In the genomic region with DNA sequence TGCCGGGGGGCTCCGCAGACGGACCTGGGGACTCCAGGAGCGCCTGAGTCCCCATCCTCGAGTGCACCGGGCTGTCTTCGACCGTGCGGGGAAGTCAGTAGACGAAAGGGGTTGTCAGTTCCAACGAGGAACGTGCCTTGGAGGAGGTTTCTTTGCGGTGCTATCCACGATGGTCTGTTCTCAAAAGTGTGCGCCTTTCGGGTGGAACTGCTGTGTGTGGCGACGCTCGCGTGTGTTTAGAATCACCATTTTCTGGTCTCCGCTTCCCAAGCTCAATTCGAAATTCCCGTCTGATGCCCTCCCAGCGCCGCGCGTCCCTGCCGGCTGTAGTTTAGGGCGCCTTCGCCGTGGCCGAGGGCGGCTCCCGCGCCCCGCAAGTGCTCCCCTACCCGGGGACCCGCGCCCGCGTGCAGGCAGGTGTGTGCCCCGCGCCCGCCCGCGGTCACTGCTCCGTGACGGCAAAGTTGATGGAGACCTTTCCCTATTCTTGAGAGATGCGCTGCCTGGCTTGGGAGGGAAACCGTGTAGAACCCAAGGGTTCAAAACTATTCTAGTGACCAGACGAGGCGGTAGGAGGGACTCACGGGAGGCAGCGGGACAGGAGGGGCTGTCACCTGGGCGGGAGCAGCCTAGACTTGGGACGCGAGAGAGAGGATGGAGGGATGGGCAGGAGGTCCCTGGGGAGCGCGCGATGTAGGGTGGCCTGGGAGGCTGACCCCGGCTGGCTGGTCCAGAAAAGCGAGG, we compare ENCODE assay signal across 8 cellular contexts. TPM values are rescaled to one million over a fixed set of nuclear protein-coding genes. Genes with fewer than 3 reads are reported as not detected.
DNase-seq lines count a peak whose midpoint lies in the region; ATAC-seq and TF ChIP-seq lines count a peak whose summit lies in the region.

No MANE protein-coding gene starts in this region.

- DNase-seq in NCI-H748 (lab: John Stamatoyannopoulos, UW; ENCODE audit: unreplicated experiment) (peak; percentile 75), NCI-H748 treated with DMSO at 0.1 percent for 48 hours (lab: John Stamatoyannopoulos, UW) (no peak), WTC11 (ENCODE audit: low spot score) (peak; percentile 21), left cardiac atrium (no peak), sciatic nerve (ENCODE audit: low spot score) (no peak), NAMALWA (ENCODE audit: low spot score) (no peak), SIG-M5 (lab: John Stamatoyannopoulos, UW) (no peak), NOMO-1 treated with dmso at 0.1 percent for 144 hours (lab: John Stamatoyannopoulos, UW; ENCODE audit: unreplicated experiment) (no peak)

- POLR2A ChIA-PET in WTC11 (lab: Charles Lee), result no interaction called here

- H3K4me3 Mint-ChIP-seq in WTC11, result peak overlapping the region; percentile 70

- peaks cover 43% of the 10 kb centered on the region for H3K4me1 Mint-ChIP-seq in WTC11

- intact Hi-C loops in left cardiac atrium (cut with DNase I) (no loop called here), sciatic nerve (cut with DNase I) (no loop called here)

- no peaks in the 10 kb centered on the region for H3K36me3 Mint-ChIP-seq in WTC11

- CTCF ChIA-PET in WTC11 (lab: Charles Lee), result interaction anchor here (1.6 kb wide), 1 partner anchor 68 kb away, joined by 4 read pairs; no protein-coding TSS in a partner anchor

- ATAC-seq in WTC11 (peak; percentile 10), left cardiac atrium (peak; percentile 8 to 13), sciatic nerve (peak; percentile 6)

- H3K9me3 Mint-ChIP-seq in WTC11, result no peaks in the 10 kb centered on the region

- peaks cover 53% of the 10 kb centered on the region for H3K27me3 Mint-ChIP-seq in WTC11 (ENCODE audit: low read depth)

- H3K27ac Mint-ChIP-seq in WTC11, result no peak overlapping the region

- TF ChIP-seq CTCF in WTC11 (IDR thresholded peaks at IDR 0.05), result no peak

TF ChIP-seq in WTC11, 78 proteins besides CTCF, POLR2A, EP300 and RAD21:
- TF ChIP-seq, protein P1, sequence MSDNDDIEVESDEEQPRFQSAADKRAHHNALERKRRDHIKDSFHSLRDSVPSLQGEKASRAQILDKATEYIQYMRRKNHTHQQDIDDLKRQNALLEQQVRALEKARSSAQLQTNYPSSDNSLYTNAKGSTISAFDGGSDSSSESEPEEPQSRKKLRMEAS (CRISPR knock-in tag; IDR thresholded peaks at IDR 0.05), result 0 out of 2 replicates have a peak, but pooled peaks have one; percentile 33
- TF ChIP-seq ETV6 (CRISPR knock-in tag; IDR thresholded peaks at IDR 0.05) (no peak), ZNF671 (CRISPR knock-in tag; IDR thresholded peaks at IDR 0.05) (no peak), ZNF423 (CRISPR knock-in tag; IDR thresholded peaks at IDR 0.05) (no peak)
- TF ChIP-seq, protein P2, sequence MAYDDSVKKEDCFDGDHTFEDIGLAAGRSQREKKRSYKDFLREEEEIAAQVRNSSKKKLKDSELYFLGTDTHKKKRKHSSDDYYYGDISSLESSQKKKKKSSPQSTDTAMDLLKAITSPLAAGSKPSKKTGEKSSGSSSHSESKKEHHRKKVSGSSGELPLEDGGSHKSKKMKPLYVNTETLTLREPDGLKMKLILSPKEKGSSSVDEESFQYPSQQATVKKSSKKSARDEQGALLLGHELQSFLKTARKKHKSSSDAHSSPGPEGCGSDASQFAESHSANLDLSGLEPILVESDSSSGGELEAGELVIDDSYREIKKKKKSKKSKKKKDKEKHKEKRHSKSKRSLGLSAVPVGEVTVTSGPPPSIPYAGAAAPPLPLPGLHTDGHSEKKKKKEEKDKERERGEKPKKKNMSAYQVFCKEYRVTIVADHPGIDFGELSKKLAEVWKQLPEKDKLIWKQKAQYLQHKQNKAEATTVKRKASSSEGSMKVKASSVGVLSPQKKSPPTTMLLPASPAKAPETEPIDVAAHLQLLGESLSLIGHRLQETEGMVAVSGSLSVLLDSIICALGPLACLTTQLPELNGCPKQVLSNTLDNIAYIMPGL (CRISPR knock-in tag; IDR thresholded peaks at IDR 0.05), result 0 out of 2 replicates have a peak, but pooled peaks have one; percentile 52
- TF ChIP-seq, protein P3, sequence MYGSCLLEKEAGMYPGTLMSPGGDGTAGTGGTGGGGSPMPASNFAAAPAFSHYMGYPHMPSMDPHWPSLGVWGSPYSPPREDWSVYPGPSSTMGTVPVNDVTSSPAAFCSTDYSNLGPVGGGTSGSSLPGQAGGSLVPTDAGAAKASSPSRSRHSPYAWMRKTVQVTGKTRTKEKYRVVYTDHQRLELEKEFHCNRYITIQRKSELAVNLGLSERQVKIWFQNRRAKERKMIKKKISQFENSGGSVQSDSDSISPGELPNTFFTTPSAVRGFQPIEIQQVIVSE (CRISPR knock-in tag; IDR thresholded peaks at IDR 0.05; ENCODE audit: borderline replicate concordance), result no peak

RNA-seq across cellular contexts. Expression of a gene that starts 1.0 kb away (rescaled TPM):
- total RNA-seq in WTC11 (2021), result 0.48 to 4.1 TPM (median 2.5 TPM) in 3 replicates
- 10 to 100 TPM in 1 of 2 donors, 1 to 10 TPM in 1; 9.0 to 11.2 TPM for total RNA-seq in left cardiac atrium
- total RNA-seq in sciatic nerve, result 14.1 TPM

Comparison
In these comparisons a context has a peak if more than half of its experiments do, and no peak if none do; other contexts are left out.
1. DNase-seq: peak in NCI-H748 (single experiment) and WTC11 (single experiment); none in NCI-H748 treated with DMSO at 0.1 percent for 48 hours (single experiment), left cardiac atrium (single experiment), sciatic nerve (single experiment), NAMALWA (single experiment), SIG-M5 (single experiment) and NOMO-1 treated with dmso at 0.1 percent for 144 hours (single experiment).
2. Peak in every context shown above with its lines, with median percentiles within 50 percentile points of each other: ATAC-seq.